19 cellular contexts compared by ENCODE assay signal in genomic region chr6:32416031-32416430, GRCh38. TPM values are rescaled to one million over a fixed set of nuclear protein-coding genes. Genes with fewer than 3 reads are reported as not detected.
DNase-seq lines count a peak whose midpoint lies in the region; ATAC-seq and TF ChIP-seq lines count a peak whose summit lies in the region.
"Had no signal": no experiment of that assay in that cellular context is flagged by ENCODE, and none has a peak within 500 bp of the region (broad histone marks: within the 10 kb centered on the region; RNA-seq: fewer than 3 reads in every experiment).

No MANE protein-coding gene starts in this region.

- H3K27me3 ChIP-seq in BLaER1: no peaks in the 10 kb centered on the region
- H3K27me3 ChIP-seq in hepatocyte: peaks cover 14% of the 10 kb centered on the region
- H3K27me3 ChIP-seq in aorta (ENCODE audit: control insufficient read depth in 1 of 2, insufficient read depth in 2 of 2, low read length in 1 of 2): peaks cover 0 to 2% of the 10 kb centered on the region in 2 donors

- H3K4me1 Mint-ChIP-seq in HFFc6 (ENCODE audit: low read depth): peaks cover 10% of the 10 kb centered on the region
- H3K4me1 Mint-ChIP-seq in progenitor cell of endocrine pancreas (ENCODE audit: low read depth): peaks cover 2% of the 10 kb centered on the region
- peaks cover 11 to 12% of the 10 kb centered on the region in 2 donors for H3K4me1 Mint-ChIP-seq in natural killer cell

- no peak for TF ChIP-seq CTCF in HFFc6 (IDR thresholded peaks at IDR 0.05)
- no peak for TF ChIP-seq CTCF in hepatocyte (IDR thresholded peaks at IDR 0.05; ENCODE audit: poor library complexity)
- no peak for TF ChIP-seq CTCF in progenitor cell of endocrine pancreas (IDR thresholded peaks at IDR 0.05; ENCODE audit: unreplicated experiment)
- no peak for TF ChIP-seq CTCF in natural killer cell (IDR thresholded peaks at IDR 0.05)

- no peak overlapping the region for H3K4me3 ChIP-seq in BLaER1
- H3K4me3 ChIP-seq in SK-N-MC: peak overlapping the region; percentile 74
- H3K4me3 ChIP-seq in hepatocyte: no peak overlapping the region
- H3K4me3 ChIP-seq in aorta (ENCODE audit: low read length in 2 of 2): no peak overlapping the region
- H3K4me3 ChIP-seq: uterus had no signal

- H4K20me1 ChIP-seq in BLaER1 (no peaks in the 10 kb centered on the region), hepatocyte (ENCODE audit: insufficient read depth, poor library complexity, severe bottlenecking) (no peaks in the 10 kb centered on the region)

- H3K79me2 ChIP-seq in hepatocyte: no peaks in the 10 kb centered on the region

- H3K27ac Mint-ChIP-seq in HFFc6 (no peak overlapping the region), progenitor cell of endocrine pancreas (no peak overlapping the region), natural killer cell (no peak overlapping the region)
- H3K27ac Mint-ChIP-seq: activated T-helper 2 cell treated with anti-CD3 and anti-CD28 coated beads, Interferon-gamma antibody, Interleukin-2, Interleukin-4, amounts not matched to agents 10 μg/mL and 5 μg/mL and 100 μg/mL, durations not matched to agents 14 hours and 24 hours and 36 hours; CD14-positive monocyte had no signal

- H3K9me3 ChIP-seq in BLaER1 (no peaks in the 10 kb centered on the region), SK-N-MC (ENCODE audit: low read depth, low read length) (no peaks in the 10 kb centered on the region), hepatocyte (ENCODE audit: low read depth) (no peaks in the 10 kb centered on the region), aorta (ENCODE audit: control insufficient read depth, low read length) (no peaks in the 10 kb centered on the region)
- H3K9me3 ChIP-seq: gastrocnemius medialis, spleen, uterus had no signal

- H2AFZ ChIP-seq in hepatocyte: peak overlapping the region; percentile 45

- H3K4me2 ChIP-seq in BLaER1 (peak overlapping the region; percentile 33; the same call in 1 of the 2 replicates), hepatocyte (peak overlapping the region; percentile 65)

- H3K9me3 Mint-ChIP-seq in HFFc6 (no peaks in the 10 kb centered on the region), progenitor cell of endocrine pancreas (ENCODE audit: low read depth) (no peaks in the 10 kb centered on the region), natural killer cell (no peaks in the 10 kb centered on the region)
- H3K9me3 Mint-ChIP-seq: activated T-helper 2 cell treated with anti-CD3 and anti-CD28 coated beads, Interferon-gamma antibody, Interleukin-2, Interleukin-4, amounts not matched to agents 10 μg/mL and 5 μg/mL and 100 μg/mL, durations not matched to agents 14 hours and 24 hours and 36 hours; neural crest cell had no signal

- peak overlapping the region; percentile 77 for H3K4me3 Mint-ChIP-seq in HFFc6
- H3K4me3 Mint-ChIP-seq in progenitor cell of endocrine pancreas (ENCODE audit: low read depth): no peak overlapping the region
- H3K4me3 Mint-ChIP-seq in natural killer cell: no peak overlapping the region
- H3K4me3 Mint-ChIP-seq: neural crest cell had no signal

- ATAC-seq in aorta (ENCODE audit: low FRiP score): no peak
- no peak for ATAC-seq in natural killer cell

- no peak overlapping the region for H3K9ac ChIP-seq in BLaER1
- peak overlapping the region; percentile 70 for H3K9ac ChIP-seq in SK-N-MC (ENCODE audit: insufficient read length)

- no peaks in the 10 kb centered on the region for H3K4me1 ChIP-seq in BLaER1
- H3K4me1 ChIP-seq in hepatocyte (ENCODE audit: insufficient read depth): peaks cover 8% of the 10 kb centered on the region
- no peaks in the 10 kb centered on the region for H3K4me1 ChIP-seq in aorta (ENCODE audit: control insufficient read depth in 1 of 2, insufficient read depth in 2 of 2, low read length in 2 of 2)
- H3K4me1 ChIP-seq: uterus had no signal

- 74% methylated on average over 3 of the region's 3 CpGs for WGBS in hepatocyte (ENCODE audit: low lambda C conversion rate, missing lambda C conversion rate)
- WGBS in aorta, 2 donors: 37 to 43% methylated on average over 3 of the region's 3 CpGs

- H3K36me3 Mint-ChIP-seq in HFFc6 (ENCODE audit: low read depth) (no peaks in the 10 kb centered on the region), progenitor cell of endocrine pancreas (ENCODE audit: insufficient read depth) (no peaks in the 10 kb centered on the region), natural killer cell (peaks cover 5% of the 10 kb centered on the region)
- H3K36me3 Mint-ChIP-seq: CD14-positive monocyte had no signal

- intact Hi-C loops in aorta (cut with DNase I) (loop anchor here (5.0 to 10.0 kb wide), 3 partner anchors 171 to 381 kb away; no protein-coding TSS in a partner anchor), natural killer cell (cut with micrococcal nuclease) (no loop called here)

- H3K27me3 Mint-ChIP-seq in HFFc6 (ENCODE audit: insufficient read depth) (peaks cover 36% of the 10 kb centered on the region), progenitor cell of endocrine pancreas (peaks cover 65% of the 10 kb centered on the region), natural killer cell (ENCODE audit: low read depth in 2 of 2) (peaks cover 42 to 66% of the 10 kb centered on the region in 2 donors)

- H3K27ac ChIP-seq in BLaER1 (no peak overlapping the region), SK-N-MC (no peak overlapping the region), hepatocyte (no peak overlapping the region), aorta (ENCODE audit: low read depth in 1 of 2, low read length in 2 of 2) (no peak overlapping the region)
- H3K27ac ChIP-seq: gastrocnemius medialis, RWPE1, uterus had no signal

- DNase-seq in HFFc6 (no peak), SK-N-MC (ENCODE audit: low read depth, low spot score) (no peak), hepatocyte (ENCODE audit: low spot score) (no peak), mucosa of gallbladder (ENCODE audit: low spot score) (no peak), aorta (no peak), progenitor cell of endocrine pancreas (ENCODE audit: low spot score, unreplicated experiment) (no peak), natural killer cell (no peak)

- H3K9me2 ChIP-seq in hepatocyte (replicated peaks; ENCODE audit: insufficient read depth): no peaks in the 10 kb centered on the region

- H3K36me3 ChIP-seq in BLaER1 (no peaks in the 10 kb centered on the region), SK-N-MC (ENCODE audit: insufficient read depth, low read length) (no peaks in the 10 kb centered on the region), hepatocyte (replicated peaks; ENCODE audit: insufficient read depth, low read depth) (no peaks in the 10 kb centered on the region), aorta (ENCODE audit: control insufficient read depth in 1 of 2, insufficient read depth in 2 of 2, low read length in 1 of 2) (no peaks in the 10 kb centered on the region)
- H3K36me3 ChIP-seq: gastrocnemius medialis, spleen, uterus had no signal

RNA-seq across cellular contexts. Expression of gene BTNL2, which starts 9.1 kb away (rescaled TPM):
- total RNA-seq in HFFc6 (2021; fragmentation: NEBNext Ultra II Directional; extraction: Animal tissue kit (Norgen Biotek cat#: 25700)): not detected
- total RNA-seq in hepatocyte (not detected in 2 replicates), mucosa of gallbladder (not detected), aorta (not detected), progenitor cell of endocrine pancreas (not detected in 2 replicates), natural killer cell (not detected)
- polyA plus RNA-seq in hepatocyte (0.62 TPM in 1 of 2 replicates, not detected in the other), aorta (not detected)
- total RNA-seq: activated T-helper 2 cell treated with anti-CD3 and anti-CD28 coated beads, Interferon-gamma antibody, Interleukin-2, Interleukin-4, amounts not matched to agents 10 μg/mL and 5 μg/mL and 100 μg/mL, durations not matched to agents 14 hours and 24 hours and 36 hours; dermis microvascular lymphatic vessel endothelial cell; gastrocnemius medialis; left colon; neural crest cell; spleen; uterus had no signal
- polyA plus RNA-seq: CD14-positive monocyte, spleen had no signal

RNA-seq across cellular contexts. Expression of gene HLA-DRA, which starts 23.7 kb away (rescaled TPM):
- total RNA-seq in HFFc6 (2021; fragmentation: NEBNext Ultra II Directional; extraction: Animal tissue kit (Norgen Biotek cat#: 25700)): not detected
- total RNA-seq in hepatocyte: 1.3 and 3.7 TPM in 2 replicates
- 0.64 and 0.75 TPM in 2 replicates for polyA plus RNA-seq in hepatocyte
- total RNA-seq in mucosa of gallbladder: 375 TPM
- 100 to 1,000 TPM; 274 to 605 TPM for total RNA-seq in aorta
- polyA plus RNA-seq in aorta: 100 to 1,000 TPM in 1 of 2 donors, 10 to 100 TPM in 1; 64.0 to 382 TPM
- not detected in 2 replicates for total RNA-seq in progenitor cell of endocrine pancreas
- 100 to 1,000 TPM in 2 of 3 donors, 10 to 100 TPM in 1; 49.9 to 160 (median 123) TPM for total RNA-seq in natural killer cell
- total RNA-seq: bronchial epithelial cell, epithelial cell of proximal tubule had no signal

RNA-seq across cellular contexts. Expression of gene TSBP1, which starts 44.3 kb away (rescaled TPM):
- not detected for total RNA-seq in HFFc6 (2021; fragmentation: NEBNext Ultra II Directional; extraction: Animal tissue kit (Norgen Biotek cat#: 25700))
- total RNA-seq in hepatocyte (not detected in 2 replicates), mucosa of gallbladder (not detected), aorta (not detected), progenitor cell of endocrine pancreas (not detected in 2 replicates), natural killer cell (not detected)
- polyA plus RNA-seq in hepatocyte (not detected in 2 replicates), aorta (not detected)
- total RNA-seq: activated T-helper 2 cell treated with anti-CD3 and anti-CD28 coated beads, Interferon-gamma antibody, Interleukin-2, Interleukin-4, amounts not matched to agents 10 μg/mL and 5 μg/mL and 100 μg/mL, durations not matched to agents 14 hours and 24 hours and 36 hours; bronchial epithelial cell; dermis microvascular lymphatic vessel endothelial cell; epithelial cell of proximal tubule; gastrocnemius medialis; left colon; neural crest cell; spleen; uterus had no signal
- polyA plus RNA-seq: CD14-positive monocyte, spleen had no signal

Comparison
In these comparisons a context has a peak if more than half of its experiments do, and no peak if none do; other contexts are left out.
1. RNA of gene HLA-DRA, which starts 23.7 kb away (total RNA-seq): 274 to 605 TPM in aorta, 375 TPM in mucosa of gallbladder (single experiment) and 49.9 to 160 TPM in natural killer cell; 1.3 to 3.7 TPM in hepatocyte, not detected in HFFc6 and not detected in progenitor cell of endocrine pancreas; every median in the first group is over 10 times any median in the second.